ENCODE assay signal across 12 cellular contexts in the genomic region with DNA sequence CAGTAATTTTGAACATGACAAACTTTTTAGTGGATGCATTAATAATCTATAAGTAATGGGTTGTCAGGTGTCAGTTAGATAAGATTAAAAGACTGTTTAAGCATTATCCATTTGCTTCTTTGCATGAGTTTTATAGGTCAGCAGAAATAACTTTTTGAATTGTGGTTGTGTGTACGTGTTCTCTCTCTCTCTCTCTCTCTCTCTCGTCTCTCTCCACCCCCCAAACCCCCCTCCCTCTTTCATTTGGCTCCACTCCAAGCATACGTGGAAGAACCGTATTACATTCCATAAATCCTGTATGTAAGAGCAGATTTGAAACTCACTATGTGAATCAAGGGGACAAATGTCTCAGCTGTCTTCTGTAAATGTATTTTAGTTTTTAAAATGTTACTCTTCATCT.
A peak's percentile ranks its signal among the peaks of the same experiment; 100 is the strongest.
DNase-seq lines count a peak whose midpoint lies in the region; FAIRE-seq and TF ChIP-seq lines count a peak whose summit lies in the region.
"Had no signal": no experiment of that assay in that cellular context is flagged by ENCODE, and none has a peak within 500 bp of the region (broad histone marks: within the 10 kb centered on the region; RNA-seq: fewer than 3 reads in every experiment).

No MANE protein-coding gene starts in this region.

- H3K4me3 Mint-ChIP-seq in nephron = peak overlapping the region; percentile 53 to 73 (median 58)
- H3K4me3 Mint-ChIP-seq: activated CD4-positive, alpha-beta T cell treated with anti-CD3 and anti-CD28 coated beads, Interleukin-2, amount 10 ng/mL, durations not matched to agents 24 days and 14 days had no signal

- intact Hi-C loops in head of caudate nucleus (cut with DNase I) = no loop called here

- no peaks in the 10 kb centered on the region for H3K27me3 ChIP-seq in fibroblast of lung (ENCODE audit: control insufficient read depth, insufficient read depth, low read length)

- H3K9me3 Mint-ChIP-seq in nephron = no peaks in the 10 kb centered on the region
- H3K9me3 Mint-ChIP-seq: activated CD4-positive, alpha-beta T cell treated with anti-CD3 and anti-CD28 coated beads, Interleukin-2, amount 10 ng/mL, durations not matched to agents 24 days and 14 days; CD8-positive, alpha-beta T cell had no signal

- H2AFZ ChIP-seq in fibroblast of lung (ENCODE audit: low read length) = no peak overlapping the region

- TF ChIP-seq CTCF in AG10803 (conservative IDR thresholded peaks at IDR 0.05; ENCODE audit: low read length) (no peak), fibroblast of lung (conservative IDR thresholded peaks at IDR 0.05 in 1 of 2, IDR thresholded peaks at IDR 0.05 in 1 of 2; ENCODE audit: low read depth in 1 of 2, low read length in 2 of 2) (no peak), nephron (IDR thresholded peaks at IDR 0.05; ENCODE audit: unreplicated experiment in 3 of 3) (no peak), GM10266 (IDR thresholded peaks at IDR 0.05; ENCODE audit: control insufficient read depth, insufficient read depth, low read depth, missing control alignments) (no peak)

- H3K79me2 ChIP-seq in fibroblast of lung (ENCODE audit: control insufficient read depth, insufficient read depth, low read length) = peaks cover 34% of the 10 kb centered on the region

- no peak for FAIRE-seq in frontal cortex (lab: Jason Lieb, UNC)

- no peak overlapping the region for H3K4me3 ChIP-seq in AG10803 (ENCODE audit: low read length)
- peak overlapping the region in 3 of 4 experiments; percentile 21 to 33 (median 23) for H3K4me3 ChIP-seq in fibroblast of lung (replicated peaks in 1 of 4; ENCODE audit: control extremely low read depth in 1 of 4, insufficient read depth in 1 of 4, low read depth in 3 of 4, low read length in 4 of 4)

- peaks cover 16% of the 10 kb centered on the region for H3K4me1 ChIP-seq in fibroblast of lung (ENCODE audit: control insufficient read depth, extremely low read depth, insufficient read depth, low read length)

- H3K27me3 Mint-ChIP-seq in nephron (ENCODE audit: low read depth) = peaks cover 14% of the 10 kb centered on the region

- H4K20me1 ChIP-seq in fibroblast of lung (ENCODE audit: control insufficient read depth, extremely low read depth, insufficient read depth, low read length) = no peaks in the 10 kb centered on the region

- peaks cover 58% of the 10 kb centered on the region for H3K36me3 Mint-ChIP-seq in nephron (ENCODE audit: low read depth)
- H3K36me3 Mint-ChIP-seq: CD8-positive, alpha-beta T cell had no signal

- H3K9me3 ChIP-seq in fibroblast of lung (ENCODE audit: control insufficient read depth, insufficient read depth, low read depth, low read length) = no peaks in the 10 kb centered on the region

- H3K27ac ChIP-seq in fibroblast of lung (ENCODE audit: insufficient read depth, low read length) = peak overlapping the region; percentile 69

- peaks cover 53% of the 10 kb centered on the region for H3K4me1 Mint-ChIP-seq in nephron
- H3K4me1 Mint-ChIP-seq: activated CD4-positive, alpha-beta T cell treated with anti-CD3 and anti-CD28 coated beads, Interleukin-2, amount 10 ng/mL, durations not matched to agents 24 days and 14 days had no signal

- H3K27ac Mint-ChIP-seq in nephron = peak overlapping the region; percentile 79 to 94 (median 87)
- H3K27ac Mint-ChIP-seq: activated CD4-positive, alpha-beta T cell treated with anti-CD3 and anti-CD28 coated beads, Interleukin-2, amount 10 ng/mL, durations not matched to agents 24 days and 14 days; CD8-positive, alpha-beta T cell had no signal

- DNase-seq in AG10803 (ENCODE audit: low read depth) (peak; percentile 48), NCI-H1105 (lab: John Stamatoyannopoulos, UW) (peak; percentile 26), fibroblast of lung (ENCODE audit: low read depth in 2 of 2) (peak; percentile 44 to 72), GM10266 (ENCODE audit: extremely low spot score) (no peak), HPDE6-E6E7 (ENCODE audit: extremely low spot score) (no peak), head of caudate nucleus (no peak), frontal cortex (ENCODE audit: low spot score in 2 of 2) (no peak)
- DNase-seq: activated CD4-positive, alpha-beta T cell treated with anti-CD3 and anti-CD28 coated beads, Interleukin-2, amount 10 ng/mL, durations not matched to agents 24 days and 14 days; CD8-positive, alpha-beta T cell; mesendoderm; NCI-H187 treated with DMSO at 0.1 percent for 48 hours had no signal

- peaks cover 3% of the 10 kb centered on the region for H3K36me3 ChIP-seq in fibroblast of lung (ENCODE audit: control insufficient read depth, insufficient read depth, low read length)

- no peak overlapping the region for H3K9ac ChIP-seq in fibroblast of lung (ENCODE audit: insufficient read depth, low read length)

- peak overlapping the region; percentile 96 for H3K4me2 ChIP-seq in fibroblast of lung (ENCODE audit: extremely low read depth, insufficient read depth, low read length)

Comparison
In these comparisons a context has a peak if more than half of its experiments do, and no peak if none do; other contexts are left out.
1. DNase-seq: peak in AG10803 (single experiment), NCI-H1105 (single experiment) and fibroblast of lung (2 of 2); none in GM10266 (single experiment), HPDE6-E6E7 (single experiment), head of caudate nucleus (0 of 42) and frontal cortex (0 of 2).